Comparison of ENCODE assay signal across 15 cellular contexts in the genomic region with DNA sequence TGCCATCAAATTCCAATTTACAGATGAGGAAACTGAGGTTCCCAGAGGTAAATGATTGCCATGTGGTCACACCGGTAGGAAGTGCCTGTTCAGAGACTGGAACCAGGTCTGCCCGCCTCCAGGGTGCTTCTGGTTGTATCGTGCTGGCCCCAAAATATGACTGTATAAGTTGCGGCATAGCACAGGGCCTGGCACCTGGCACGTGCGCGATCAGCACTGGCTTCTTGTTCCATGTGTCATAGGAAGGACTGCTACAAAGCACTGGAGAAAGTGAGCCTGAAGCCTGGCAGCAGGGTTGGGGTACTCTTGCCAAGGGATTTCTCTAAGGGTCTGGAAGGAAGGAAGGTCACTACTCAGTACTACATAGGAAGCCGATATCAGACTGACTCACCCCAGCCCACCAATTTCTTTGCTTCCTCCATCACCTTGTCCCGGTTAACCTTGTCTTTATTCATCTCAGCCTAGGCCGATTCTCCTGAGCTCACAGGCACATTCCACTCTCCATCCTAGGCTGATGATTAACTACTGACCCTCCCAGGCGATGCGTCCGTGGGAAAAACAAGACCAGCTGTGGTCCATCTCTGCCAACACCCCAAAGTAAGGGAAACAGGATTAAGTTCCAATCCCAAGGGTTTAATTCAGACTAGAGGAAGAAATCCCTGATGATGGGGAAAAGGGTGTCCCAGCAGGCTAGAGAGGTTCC. TPM values are rescaled to one million over a fixed set of nuclear protein-coding genes. Genes with fewer than 3 reads are reported as not detected.
DNase-seq lines count a peak whose midpoint lies in the region; ATAC-seq, FAIRE-seq and TF ChIP-seq lines count a peak whose summit lies in the region.
"Had no signal": no experiment of that assay in that cellular context is flagged by ENCODE, and none has a peak within 500 bp of the region (broad histone marks: within the 10 kb centered on the region; RNA-seq: fewer than 3 reads in every experiment).

No MANE protein-coding gene starts in this region.

- POLR2A ChIA-PET in H1 (lab: Charles Lee; ENCODE audit: partially characterized antibody), result interaction anchor here (0.9 kb wide), 1 partner anchor 10 kb away, joined by 3 read pairs; no protein-coding TSS in a partner anchor

- no peak overlapping the region for H4K8ac ChIP-seq in H1 (ENCODE audit: extremely low read depth, insufficient read depth, low read length)

- H2BK15ac ChIP-seq in H1 (ENCODE audit: low read length), result peak overlapping the region; percentile 61; the same call in 1 of the 2 replicates

- H3K18ac ChIP-seq in H1 (ENCODE audit: extremely low read depth, low read length), result peak overlapping the region; percentile 32

- peaks cover 40% of the 10 kb centered on the region for H3K4me1 ChIP-seq in MM.1S (ENCODE audit: low read length)
- H3K4me1 ChIP-seq in H1 (replicated peaks in 1 of 4; ENCODE audit: control insufficient read depth in 3 of 4, insufficient read depth in 4 of 4, low read length in 3 of 4), result peaks cover 0 to 11% (median 2%) of the 10 kb centered on the region in 4 experiments; a peak in 5 of 7 replicates

- H3K4me3 ChIP-seq in MM.1S (ENCODE audit: low read length) (peak overlapping the region; percentile 98; the same call in 1 of the 2 replicates), H1 (ENCODE audit: extremely low read depth in 1 of 4, insufficient read depth in 2 of 4, low read depth in 3 of 4, low read length in 4 of 4) (no peak overlapping the region)

- no peak overlapping the region for H2AK5ac ChIP-seq in H1 (ENCODE audit: low read depth, low read length)

- H3K36me3 Mint-ChIP-seq in activated T-cell treated with anti-CD3 and anti-CD28 coated beads, Interleukin-2, amount 50 U/mL, for 72 hours (ENCODE audit: insufficient read depth in 2 of 2), result peaks cover 2 to 11% of the 10 kb centered on the region in 2 donors

- H3K9ac ChIP-seq in MM.1S (ENCODE audit: low read length) (no peak overlapping the region), H1 (replicated peaks in 1 of 4; ENCODE audit: extremely low read depth in 1 of 4, low read depth in 3 of 4, low read length in 3 of 4) (no peak overlapping the region)

- no peak overlapping the region for H3K27ac ChIP-seq in MM.1S (ENCODE audit: low read length)
- H3K27ac ChIP-seq in H1 (ENCODE audit: low read depth, low read length), result no peak overlapping the region

- H2BK20ac ChIP-seq in H1 (ENCODE audit: low read length), result no peak overlapping the region

- H3K56ac ChIP-seq in H1 (replicated peaks; ENCODE audit: insufficient read length, low read depth, low read length), result no peak overlapping the region

- no peak overlapping the region for H3K14ac ChIP-seq in H1 (ENCODE audit: insufficient read length)

- H2BK120ac ChIP-seq in H1 (replicated peaks; ENCODE audit: low read depth, low read length), result no peak overlapping the region

- peak overlapping the region; percentile 16 to 89 for H3K4me3 Mint-ChIP-seq in activated T-cell treated with anti-CD3 and anti-CD28 coated beads, Interleukin-2, amount 50 U/mL, for 72 hours

- H3K23ac ChIP-seq in H1 (ENCODE audit: insufficient read length), result no peak overlapping the region

- no peak overlapping the region for H4K5ac ChIP-seq in H1 (ENCODE audit: insufficient read length, low read depth, low read length)

- peaks cover 20% of the 10 kb centered on the region for H4K20me1 ChIP-seq in MM.1S (ENCODE audit: insufficient read depth, low read length)
- peaks cover 0 to 2% of the 10 kb centered on the region in 2 experiments for H4K20me1 ChIP-seq in H1 (replicated peaks in 1 of 2; ENCODE audit: control insufficient read depth in 1 of 2, insufficient read depth in 2 of 2, low read length in 2 of 2)

- no peak for DNase-seq in activated T-cell treated with anti-CD3 and anti-CD28 coated beads, Interleukin-2, amount 50 U/mL, for 72 hours
- no peak for DNase-seq in activated T-cell treated with anti-CD3 and anti-CD28 coated beads for 4 hours
- no peak for DNase-seq in MM.1S
- no peak for DNase-seq in H1 (ENCODE audit: low read depth in 1 of 2, low spot score in 2 of 2)
- DNase-seq in renal cortical epithelial cell (ENCODE audit: low read depth), result peak; percentile 7
- DNase-seq in urothelium cell line (ENCODE audit: low spot score), result no peak
- DNase-seq: DMS153, left lung, naive B cell, NCI-H1092, NCI-H2171 treated with DMSO at 0.1 percent for 48 hours, small intestine, substantia nigra had no signal

- no peak overlapping the region for H4K91ac ChIP-seq in H1 (replicated peaks; ENCODE audit: insufficient read length, low read length)

- TF ChIP-seq POLR2A in H1 (IDR thresholded peaks at IDR 0.05; ENCODE audit: control extremely low read depth in 1 of 2, low read depth in 2 of 2, low read length in 2 of 2), result no peak

- FAIRE-seq in H1 (lab: Jason Lieb, UNC), result no peak
- FAIRE-seq in urothelium cell line (lab: Jason Lieb, UNC), result no peak
- FAIRE-seq: small intestine had no signal

- peak overlapping the region; percentile 82 for H3K4me2 ChIP-seq in MM.1S (ENCODE audit: low read depth, low read length)
- H3K4me2 ChIP-seq in H1 (ENCODE audit: insufficient read depth in 1 of 2, low read depth in 2 of 2, low read length in 2 of 2), result no peak overlapping the region; a peak in 1 of 4 replicates

- peaks cover 4% of the 10 kb centered on the region; the same call in 1 of the 2 replicates for H3K79me1 ChIP-seq in H1 (ENCODE audit: low read depth, low read length)

- H3K9me3 ChIP-seq in MM.1S (replicated peaks; ENCODE audit: insufficient read depth, low read length) (no peaks in the 10 kb centered on the region), H1 (ENCODE audit: insufficient read depth in 2 of 2, low read depth in 1 of 2, low read length in 1 of 2) (no peaks in the 10 kb centered on the region)
- H3K9me3 ChIP-seq: left lung had no signal

- TF ChIP-seq CTCF in MM.1S (IDR thresholded peaks at IDR 0.05; ENCODE audit: low read length) (no peak), H1 (IDR thresholded peaks at IDR 0.05; ENCODE audit: control extremely low read depth in 1 of 3, insufficient read depth in 1 of 3, low read depth in 1 of 3, low read length in 3 of 3) (no peak)

- H3K23me2 ChIP-seq in H1 (ENCODE audit: low read depth, low read length), result peaks cover 11% of the 10 kb centered on the region; the same call in 1 of the 2 replicates

- H3K4ac ChIP-seq in H1 (replicated peaks; ENCODE audit: insufficient read length, low read depth, low read length), result no peak overlapping the region

- peaks cover 81% of the 10 kb centered on the region for H3K4me1 Mint-ChIP-seq in activated T-cell treated with anti-CD3 and anti-CD28 coated beads, Interleukin-2, amount 50 U/mL, for 72 hours (ENCODE audit: low read depth)

- no peaks in the 10 kb centered on the region for H3K9me2 ChIP-seq in MM.1S (replicated peaks; ENCODE audit: insufficient read depth, low read length)

- no peak for ATAC-seq in activated T-cell treated with anti-CD3 and anti-CD28 coated beads, Interleukin-2, amount 50 U/mL, for 72 hours (replicated peaks in 1 of 2)
- ATAC-seq in GM18861 (IDR thresholded peaks at IDR 0.05; ENCODE audit: unreplicated experiment), result no peak
- ATAC-seq in GM19035 (IDR thresholded peaks at IDR 0.05; ENCODE audit: unreplicated experiment), result no peak
- ATAC-seq: left lung had no signal

- H3F3A ChIP-seq in MM.1S (ENCODE audit: insufficient read depth, low read length), result peaks cover 24% of the 10 kb centered on the region

- H3K36me3 ChIP-seq in MM.1S (replicated peaks; ENCODE audit: insufficient read depth, low read length), result 0 out of 2 replicates have a peak, but pooled peaks cover 4% of the 10 kb centered on the region
- no peaks in the 10 kb centered on the region for H3K36me3 ChIP-seq in H1 (ENCODE audit: control insufficient read depth in 2 of 4, insufficient read depth in 4 of 4, low read length in 3 of 4)
- H3K36me3 ChIP-seq: left lung had no signal

- peaks cover 71% of the 10 kb centered on the region for H3K79me2 ChIP-seq in MM.1S (ENCODE audit: low read length)
- no peaks in the 10 kb centered on the region for H3K79me2 ChIP-seq in H1 (ENCODE audit: control insufficient read depth in 1 of 2, insufficient read depth in 2 of 2, low read length in 2 of 2)

- H2AFZ ChIP-seq in MM.1S (ENCODE audit: low read length), result no peak overlapping the region
- no peak overlapping the region for H2AFZ ChIP-seq in H1 (ENCODE audit: low read length)

- no peak for TF ChIP-seq RAD21 in H1 (IDR thresholded peaks at IDR 0.05 in 1 of 2, conservative IDR thresholded peaks at IDR 0.05 in 1 of 2; ENCODE audit: low read depth in 2 of 2, low read length in 2 of 2)

- CTCF ChIA-PET in H1 (lab: Charles Lee; ENCODE audit: partially characterized antibody), result interaction anchor here (1.1 to 3.6 kb wide), 5 partner anchors 21 to 125 kb away, joined by 3 to 15 read pairs (median 3); no protein-coding TSS in a partner anchor

- H2BK12ac ChIP-seq in H1 (ENCODE audit: low read depth, low read length), result no peak overlapping the region

- no peaks in the 10 kb centered on the region for H3K9me3 Mint-ChIP-seq in activated T-cell treated with anti-CD3 and anti-CD28 coated beads, Interleukin-2, amount 50 U/mL, for 72 hours

- H3K27me3 ChIP-seq in MM.1S (replicated peaks; ENCODE audit: insufficient read depth, low read length) (no peaks in the 10 kb centered on the region), H1 (replicated peaks in 1 of 4; ENCODE audit: control insufficient read depth in 3 of 4, extremely low read depth in 1 of 4, insufficient read depth in 3 of 4, low read length in 3 of 4) (peaks cover 0 to 6% (median 0%) of the 10 kb centered on the region in 4 experiments; a peak in 5 of 7 replicates)

- TF ChIP-seq EP300 in H1 (IDR thresholded peaks at IDR 0.05; ENCODE audit: borderline replicate concordance in 1 of 2, low read depth in 2 of 2, low read length in 2 of 2), result no peak

- H3K27me3 Mint-ChIP-seq in activated T-cell treated with anti-CD3 and anti-CD28 coated beads, Interleukin-2, amount 50 U/mL, for 72 hours (ENCODE audit: low read depth), result no peaks in the 10 kb centered on the region

- no peak overlapping the region for H3K27ac Mint-ChIP-seq in activated T-cell treated with anti-CD3 and anti-CD28 coated beads, Interleukin-2, amount 50 U/mL, for 72 hours
- H3K27ac Mint-ChIP-seq: naive B cell had no signal

- H2BK5ac ChIP-seq in H1 (ENCODE audit: low read depth, low read length), result no peak overlapping the region

- WGBS in H1 (ENCODE audit: extremely low coverage in 1 of 2, insufficient coverage in 1 of 2, insufficient read length in 1 of 2, insufficient replicate concordance in 2 of 2, low coverage in 1 of 2, low lambda C conversion rate in 2 of 2, missing lambda C conversion rate in 1 of 2), 2 experiments, result 91% methylated on average over 13 of the region's 13 CpGs; no CpG with 5 or more reads in 1 of the 2 experiments

RNA-seq across cellular contexts. Expression of gene HRH2, which starts 1.8 kb away (rescaled TPM):
- 10 to 100 TPM; 18.4 to 22.8 TPM for total RNA-seq in activated T-cell treated with anti-CD3 and anti-CD28 coated beads, Interleukin-2, amount 50 U/mL, for 72 hours
- 8.1 and 9.3 TPM in 2 replicates for total RNA-seq in H1 (2021; fragmentation: NEBNext Ultra II Directional; extraction: Animal tissue kit (Norgen Biotek cat#: 25700))
- polyA plus RNA-seq in H1 (2011; rRNA removed), result 7.8 and 10.2 TPM in 2 replicates
- polyA plus RNA-seq in H1 (2011; cell fraction: cytosol; rRNA removed), result 4.0 TPM
- 10.3 TPM for polyA plus RNA-seq in H1 (2011; cell fraction: nucleus; rRNA removed)
- polyA plus RNA-seq in H1 (2012, experiment 1 of 2), result 6.5 to 7.4 TPM (median 7.2 TPM) in 4 replicates
- polyA plus RNA-seq in H1 (2012, experiment 2 of 2), result 5.5 TPM
- polyA plus RNA-seq in H1 (2013, experiment 1 of 2), result 9.8 TPM
- 9.8 TPM for polyA plus RNA-seq in H1 (2013, experiment 2 of 2)
- 16.1 and 21.8 TPM in 2 replicates for polyA minus RNA-seq in H1 (2011; rRNA and poly(A)+ RNA removed)
- 5.1 TPM for polyA minus RNA-seq in H1 (2011; cell fraction: cytosol; rRNA and poly(A)+ RNA removed)
- polyA minus RNA-seq in H1 (2011; cell fraction: nucleus; rRNA and poly(A)+ RNA removed), result 12.5 TPM
- 0.10 TPM in 1 of 2 replicates, not detected in the other for total RNA-seq in renal cortical epithelial cell
